ENCODE assay signal across 33 cellular contexts in genomic region chr2:64785245-64785644, GRCh38.
"Had no signal": no experiment of that assay in that cellular context is flagged by ENCODE, and none has a peak within 500 bp of the region (broad histone marks: within the 10 kb centered on the region; RNA-seq: fewer than 3 reads in every experiment).

No MANE protein-coding gene starts in this region.

- H3K4me1 Mint-ChIP-seq: activated CD4-positive, alpha-beta T cell treated with anti-CD3 and anti-CD28 coated beads for 36 hours; activated CD8-positive, alpha-beta memory T cell treated with anti-CD3 and anti-CD28 coated beads, Interleukin-2, amount 10 ng/mL, durations not matched to agents 7 days and 5 days; central memory CD8-positive, alpha-beta T cell; endodermal cell had no signal

- DNase-seq: activated CD4-positive, alpha-beta memory T cell treated with anti-CD3 and anti-CD28 coated beads for 36 hours; activated CD4-positive, alpha-beta T cell treated with anti-CD3 and anti-CD28 coated beads for 36 hours; activated CD4-positive, alpha-beta T cell treated with anti-CD3 and anti-CD28 coated beads, Interleukin-2, amount 10 ng/mL, durations not matched to agents 24 days and 14 days; activated CD4-positive, CD25-positive, alpha-beta regulatory T cell; activated CD4-positive, CD25-positive, alpha-beta regulatory T cell treated with anti-CD3 and anti-CD28 coated beads, Interleukin-2, amount 50 U/mL, for 72 hours; activated CD8-positive, alpha-beta memory T cell treated with anti-CD3 and anti-CD28 coated beads, Interleukin-2, amount 10 ng/mL, durations not matched to agents 7 days and 5 days; activated CD8-positive, alpha-beta memory T cell treated with anti-CD3 and anti-CD28 coated beads, Interleukin-2, amount 50 U/mL, for 4 hours; activated CD8-positive, alpha-beta T cell treated with anti-CD3 and anti-CD28 coated beads, Interleukin-2, amount 10 ng/mL, durations not matched to agents 7 days and 5 days; activated effector memory CD4-positive, alpha-beta T cell treated with anti-CD3 and anti-CD28 coated beads, Interleukin-2, amount 50 U/mL, for 16 hours; activated naive CD4-positive, alpha-beta T cell; activated naive CD4-positive, alpha-beta T cell treated with anti-CD3 and anti-CD28 coated beads, Interleukin-2, amount 50 U/mL, for 16 hours; activated T-cell treated with anti-CD3 and anti-CD28 coated beads, Interleukin-2, amount 50 U/mL, for 1 hour; activated T-cell treated with anti-CD3 and anti-CD28 coated beads, Interleukin-2, amount 50 U/mL, for 48 hours; amniotic stem cell; anterior cingulate cortex; brain microvascular endothelial cell; dorsolateral prefrontal cortex; effector memory CD4-positive, alpha-beta T cell; endodermal cell; foreskin keratinocyte; gastrocnemius medialis; glutamatergic neuron; heart left ventricle; T-helper 2 cell had no signal

- H3K9me3 Mint-ChIP-seq: activated CD4-positive, alpha-beta memory T cell treated with anti-CD3 and anti-CD28 coated beads for 36 hours; activated CD4-positive, alpha-beta T cell treated with anti-CD3 and anti-CD28 coated beads, Interleukin-2, amount 10 ng/mL, durations not matched to agents 24 days and 14 days; activated T-helper 1 cell treated with anti-CD3 and anti-CD28 coated beads, Interleukin-12 subunit alpha, Interleukin-12 subunit beta, Interleukin-2, Interleukin-4 antibody, amounts not matched to agents 30 ng/mL and 10 ng/mL and 1 ng/mL, durations not matched to agents 14 hours and 24 hours and 36 hours; activated T-helper 2 cell treated with anti-CD3 and anti-CD28 coated beads, Interferon-gamma antibody, Interleukin-2, Interleukin-4, amounts not matched to agents 10 μg/mL and 5 μg/mL and 100 μg/mL, durations not matched to agents 14 hours and 24 hours and 36 hours; central memory CD8-positive, alpha-beta T cell; dendritic cell treated with granulocyte-macrophage colony-stimulating factor and Interleukin-4, amounts not matched to agents 40 ng/mL and 50 ng/mL, for 4 days; endodermal cell had no signal

- H3K27ac Mint-ChIP-seq: activated CD4-positive, alpha-beta memory T cell treated with anti-CD3 and anti-CD28 coated beads for 36 hours; activated CD4-positive, alpha-beta T cell treated with anti-CD3 and anti-CD28 coated beads for 36 hours; activated CD4-positive, alpha-beta T cell treated with anti-CD3 and anti-CD28 coated beads, Interleukin-2, amount 10 ng/mL, durations not matched to agents 24 days and 14 days; activated CD8-positive, alpha-beta memory T cell treated with anti-CD3 and anti-CD28 coated beads, Interleukin-2, amount 10 ng/mL, durations not matched to agents 7 days and 5 days; activated CD8-positive, alpha-beta T cell treated with anti-CD3 and anti-CD28 coated beads, Interleukin-2, amount 10 ng/mL, durations not matched to agents 7 days and 5 days; activated naive CD8-positive, alpha-beta T cell; activated T-helper 1 cell treated with anti-CD3 and anti-CD28 coated beads, Interleukin-12 subunit alpha, Interleukin-12 subunit beta, Interleukin-2, Interleukin-4 antibody, amounts not matched to agents 30 ng/mL and 10 ng/mL and 1 ng/mL, durations not matched to agents 14 hours and 24 hours and 36 hours; activated T-helper 2 cell treated with anti-CD3 and anti-CD28 coated beads, Interferon-gamma antibody, Interleukin-2, Interleukin-4, amounts not matched to agents 10 μg/mL and 5 μg/mL and 100 μg/mL, durations not matched to agents 14 hours and 24 hours and 36 hours; endodermal cell had no signal

- H3K36me3 Mint-ChIP-seq: activated CD4-positive, alpha-beta memory T cell treated with anti-CD3 and anti-CD28 coated beads for 36 hours; activated CD8-positive, alpha-beta memory T cell treated with anti-CD3 and anti-CD28 coated beads, Interleukin-2, amount 10 ng/mL, durations not matched to agents 7 days and 5 days had no signal

- H3K27me3 ChIP-seq: brain microvascular endothelial cell, dorsolateral prefrontal cortex, esophagus muscularis mucosa, foreskin keratinocyte, gastrocnemius medialis, heart left ventricle had no signal

- H3K36me3 ChIP-seq: brain microvascular endothelial cell, esophagus muscularis mucosa, gastrocnemius medialis, heart left ventricle had no signal

- H3K4me3 ChIP-seq: coronary artery, dorsolateral prefrontal cortex, esophagus muscularis mucosa, gastrocnemius medialis, heart left ventricle had no signal

- H3K4me1 ChIP-seq: esophagus muscularis mucosa, gastrocnemius medialis had no signal

- H3K27ac ChIP-seq: brain microvascular endothelial cell, coronary artery, dorsolateral prefrontal cortex, esophagus muscularis mucosa, foreskin keratinocyte, gastrocnemius medialis, heart left ventricle had no signal

- FAIRE-seq: astrocyte, bronchial epithelial cell had no signal

- ATAC-seq: activated CD4-positive, alpha-beta T cell treated with anti-CD3 and anti-CD28 coated beads for 36 hours; activated CD8-positive, alpha-beta memory T cell treated with anti-CD3 and anti-CD28 coated beads, Interleukin-2, amount 10 ng/mL, durations not matched to agents 7 days and 5 days; activated CD8-positive, alpha-beta T cell treated with anti-CD3 and anti-CD28 coated beads, Interleukin-2, amount 10 ng/mL, durations not matched to agents 7 days and 5 days; foreskin keratinocyte; gastrocnemius medialis had no signal

- H3K9me3 ChIP-seq: esophagus muscularis mucosa, gastrocnemius medialis, heart left ventricle had no signal

- H3K4me3 Mint-ChIP-seq: activated CD4-positive, alpha-beta memory T cell treated with anti-CD3 and anti-CD28 coated beads for 36 hours; activated CD4-positive, alpha-beta T cell treated with anti-CD3 and anti-CD28 coated beads for 36 hours; activated CD4-positive, alpha-beta T cell treated with anti-CD3 and anti-CD28 coated beads, Interleukin-2, amount 10 ng/mL, durations not matched to agents 24 days and 14 days; activated CD8-positive, alpha-beta memory T cell treated with anti-CD3 and anti-CD28 coated beads, Interleukin-2, amount 10 ng/mL, durations not matched to agents 7 days and 5 days; activated CD8-positive, alpha-beta T cell treated with anti-CD3 and anti-CD28 coated beads, Interleukin-2, amount 10 ng/mL, durations not matched to agents 7 days and 5 days; activated naive CD8-positive, alpha-beta T cell; activated T-helper 1 cell treated with anti-CD3 and anti-CD28 coated beads, Interleukin-12 subunit alpha, Interleukin-12 subunit beta, Interleukin-2, Interleukin-4 antibody, amounts not matched to agents 30 ng/mL and 10 ng/mL and 1 ng/mL, durations not matched to agents 14 hours and 24 hours and 36 hours; central memory CD8-positive, alpha-beta T cell; dendritic cell treated with granulocyte-macrophage colony-stimulating factor and Interleukin-4, amounts not matched to agents 40 ng/mL and 50 ng/mL, for 4 days; endodermal cell had no signal

- H3K27me3 Mint-ChIP-seq: activated CD4-positive, alpha-beta memory T cell treated with anti-CD3 and anti-CD28 coated beads for 36 hours; activated CD4-positive, alpha-beta T cell treated with anti-CD3 and anti-CD28 coated beads for 36 hours; activated CD8-positive, alpha-beta memory T cell treated with anti-CD3 and anti-CD28 coated beads, Interleukin-2, amount 10 ng/mL, durations not matched to agents 7 days and 5 days; activated naive CD8-positive, alpha-beta T cell; central memory CD8-positive, alpha-beta T cell; dendritic cell treated with granulocyte-macrophage colony-stimulating factor and Interleukin-4, amounts not matched to agents 40 ng/mL and 50 ng/mL, for 4 days had no signal
